30 cellular contexts compared by ENCODE assay signal in genomic region chr12:20748198-20748597, GRCh38. TPM values are rescaled to one million over a fixed set of nuclear protein-coding genes. Genes with fewer than 3 reads are reported as not detected.
A peak's percentile ranks its signal among the peaks of the same experiment; 100 is the strongest.
DNase-seq lines count a peak whose midpoint lies in the region; ATAC-seq, FAIRE-seq and TF ChIP-seq lines count a peak whose summit lies in the region.
"Had no signal": no experiment of that assay in that cellular context is flagged by ENCODE, and none has a peak within 500 bp of the region (broad histone marks: within the 10 kb centered on the region; RNA-seq: fewer than 3 reads in every experiment).

No MANE protein-coding gene starts in this region.

- 21% methylated on average over 1 of the region's 1 CpG for WGBS in HepG2 (ENCODE audit: low lambda C conversion rate)
- 80% methylated on average over 1 of the region's 1 CpG for WGBS in right lobe of liver (ENCODE audit: insufficient coverage, low coverage, low lambda C conversion rate, missing lambda C conversion rate)

- TF ChIP-seq POLR2A in HepG2 (IDR thresholded peaks at IDR 0.05; ENCODE audit: insufficient read depth in 1 of 2, low read depth in 2 of 2, low read length in 2 of 2) = no peak
- TF ChIP-seq POLR2A in right lobe of liver (IDR thresholded peaks at IDR 0.05) = no peak

- intact Hi-C loops in HepG2 (cut with micrococcal nuclease; ENCODE audit: unreplicated experiment) = no loop called here
- intact Hi-C loops in right lobe of liver (cut with DNase I) = no loop called here

- no peaks in the 10 kb centered on the region for H3K79me2 ChIP-seq in HepG2 (ENCODE audit: insufficient read depth, low read length)
- no peaks in the 10 kb centered on the region for H3K79me2 ChIP-seq in MM.1S (ENCODE audit: low read length)

- H3K4me2 ChIP-seq in HepG2 (ENCODE audit: low read depth, low read length) = no peak overlapping the region
- no peak overlapping the region for H3K4me2 ChIP-seq in MM.1S (ENCODE audit: low read depth, low read length)
- H3K4me2 ChIP-seq: BLaER1 had no signal

- H3K4me1 ChIP-seq in HepG2 (ENCODE audit: insufficient read depth, low read length) (no peaks in the 10 kb centered on the region), right lobe of liver (no peaks in the 10 kb centered on the region), MM.1S (ENCODE audit: low read length) (peaks cover 10% of the 10 kb centered on the region; the same call in 1 of the 2 replicates)
- H3K4me1 ChIP-seq: BE2C, BLaER1 had no signal

- H3K9ac ChIP-seq in HepG2 (ENCODE audit: insufficient read depth, low read depth, low read length) (no peak overlapping the region), MM.1S (ENCODE audit: low read length) (no peak overlapping the region)
- H3K9ac ChIP-seq: BLaER1 had no signal

- no peaks in the 10 kb centered on the region for H3K9me2 ChIP-seq in MM.1S (replicated peaks; ENCODE audit: insufficient read depth, low read length)

- ATAC-seq in HepG2 (no peak), right lobe of liver (no peak)
- ATAC-seq: GM12878 had no signal

- TF ChIP-seq EP300 in HepG2 (IDR thresholded peaks at IDR 0.05; ENCODE audit: low read depth in 2 of 2, low read length in 2 of 2) = no peak
- TF ChIP-seq EP300 in HepG2 (CRISPR knock-in tag; IDR thresholded peaks at IDR 0.05; ENCODE audit: borderline replicate concordance) = no peak

- no peak for TF ChIP-seq RAD21 in HepG2 (CRISPR knock-in tag; IDR thresholded peaks at IDR 0.05)

- H4K20me1 ChIP-seq in HepG2 (ENCODE audit: insufficient read depth, low read length) = no peaks in the 10 kb centered on the region
- H4K20me1 ChIP-seq in MM.1S (ENCODE audit: insufficient read depth, low read length) = no peaks in the 10 kb centered on the region
- H4K20me1 ChIP-seq: BLaER1 had no signal

- no TSS peak for BruUV-seq in HepG2 (replicated peaks; lab: Mats Ljungman, UMichigan)

- POLR2A ChIA-PET in HepG2 (lab: Yijun Ruan, JAX) = no interaction called here

- in situ Hi-C loops in HepG2 (cut with HindIII; ENCODE audit: extremely low pct_ligation_motif_present, low pct_unique_long_range_greater_than_20kb) = no loop called here

- H3K27me3 ChIP-seq in HepG2 (ENCODE audit: control insufficient read depth in 1 of 2, insufficient read depth in 2 of 2, low read length in 2 of 2) (no peaks in the 10 kb centered on the region), right lobe of liver (no peaks in the 10 kb centered on the region), MM.1S (replicated peaks; ENCODE audit: insufficient read depth, low read length) (no peaks in the 10 kb centered on the region)
- H3K27me3 ChIP-seq: BE2C, BLaER1 had no signal

- no peak for DNase-seq in HepG2 (ENCODE audit: low spot score)
- DNase-seq in right lobe of liver = no peak
- peak; percentile 68 for DNase-seq in MM.1S
- peak; percentile 73 for DNase-seq in RPMI8226
- no peak for DNase-seq in activated CD8-positive, alpha-beta memory T cell treated with anti-CD3 and anti-CD28 coated beads for 24 hours
- no peak for DNase-seq in GOT3 (lab: John Stamatoyannopoulos, UW)
- DNase-seq: ACHN; BE2C; C1 segment of cervical spinal cord; CD4-positive, alpha-beta memory T cell; CD4-positive, CD25-positive, alpha-beta regulatory T cell; CD8-positive, alpha-beta memory T cell; COR-L47; DMS 273 treated with DMSO at 0.1 percent for 48 hours; DMS153; DMS53; DMS79; DND-41; EL; GDM1 had no signal

- no peak for FAIRE-seq in HepG2 (lab: Jason Lieb, UNC)
- FAIRE-seq: GM12878, GM12892, GM18507 had no signal

- CTCF ChIA-PET in HepG2 (lab: Yijun Ruan, JAX; ENCODE audit: low intra/inter-chr PET ratio, low total read pairs) = no interaction called here

- TF ChIP-seq CTCF in HepG2 (CRISPR knock-in tag; IDR thresholded peaks at IDR 0.05) = no peak
- no peak for TF ChIP-seq CTCF in right lobe of liver (IDR thresholded peaks at IDR 0.05)
- no peak for TF ChIP-seq CTCF in MM.1S (IDR thresholded peaks at IDR 0.05; ENCODE audit: low read length)

- no peak overlapping the region for H3K27ac ChIP-seq in HepG2 (ENCODE audit: extremely low read length, insufficient read depth, low read length)
- no peak overlapping the region for H3K27ac ChIP-seq in right lobe of liver
- H3K27ac ChIP-seq in MM.1S (ENCODE audit: low read length) = no peak overlapping the region
- H3K27ac ChIP-seq: 22Rv1, BLaER1 had no signal

- H3K36me3 ChIP-seq in HepG2 (replicated peaks in 1 of 2; ENCODE audit: control insufficient read depth in 1 of 2, insufficient read depth in 2 of 2, low read length in 2 of 2) = no peaks in the 10 kb centered on the region
- no peaks in the 10 kb centered on the region for H3K36me3 ChIP-seq in right lobe of liver
- H3K36me3 ChIP-seq in MM.1S (replicated peaks; ENCODE audit: insufficient read depth, low read length) = no peaks in the 10 kb centered on the region
- H3K36me3 ChIP-seq: BE2C, BLaER1 had no signal

- no peak overlapping the region for H2AFZ ChIP-seq in HepG2 (ENCODE audit: low read length)
- H2AFZ ChIP-seq in MM.1S (ENCODE audit: low read length) = no peak overlapping the region

- no peaks in the 10 kb centered on the region for H3F3A ChIP-seq in MM.1S (ENCODE audit: insufficient read depth, low read length)

- H3K4me3 ChIP-seq in HepG2 (replicated peaks in 1 of 3; ENCODE audit: insufficient read depth in 1 of 3, low read depth in 2 of 3, low read length in 3 of 3) (no peak overlapping the region), right lobe of liver (no peak overlapping the region), MM.1S (ENCODE audit: low read length) (no peak overlapping the region)
- H3K4me3 ChIP-seq: BLaER1, GM12878 had no signal

- H3K9me3 ChIP-seq in HepG2 (ENCODE audit: low read length) (no peaks in the 10 kb centered on the region), right lobe of liver (no peaks in the 10 kb centered on the region), MM.1S (replicated peaks; ENCODE audit: insufficient read depth, low read length) (no peaks in the 10 kb centered on the region)
- H3K9me3 ChIP-seq: BE2C, BLaER1 had no signal

TF ChIP-seq in HepG2, 621 proteins besides CTCF, POLR2A, EP300 and RAD21:
- TF ChIP-seq CHD2 (IDR thresholded peaks at IDR 0.05; ENCODE audit: low read depth, low read length) (no peak), REXO4 (CRISPR knock-in tag; IDR thresholded peaks at IDR 0.05; ENCODE audit: borderline replicate concordance) (no peak), ZKSCAN8 (CRISPR knock-in tag; IDR thresholded peaks at IDR 0.05; ENCODE audit: borderline replicate concordance) (no peak), REPIN1 (CRISPR knock-in tag; IDR thresholded peaks at IDR 0.05; ENCODE audit: borderline replicate concordance, low read depth) (no peak), ZNF331 (CRISPR knock-in tag; IDR thresholded peaks at IDR 0.05) (no peak), ZNF615 (CRISPR knock-in tag; IDR thresholded peaks at IDR 0.05; ENCODE audit: borderline replicate concordance) (no peak), MAFF (IDR thresholded peaks at IDR 0.05; ENCODE audit: low read depth, low read length) (peak; percentile 55; the same call in 1 of the 2 replicates), NFE2L2 (IDR thresholded peaks at IDR 0.05; ENCODE audit: low read length) (peak; percentile 30; the same call in 1 of the 2 replicates), MAFK (conservative IDR thresholded peaks at IDR 0.05 in 1 of 2, IDR thresholded peaks at IDR 0.05 in 1 of 2; ENCODE audit: low read length in 2 of 2) (peak in 1 of 2 experiments; percentile 57; a peak in 2 of 4 replicates), TSC22D2 (CRISPR knock-in tag; IDR thresholded peaks at IDR 0.05; ENCODE audit: borderline replicate concordance) (no peak), ZNF451 (CRISPR knock-in tag; IDR thresholded peaks at IDR 0.05) (no peak)
TF ChIP-seq in HepG2: peak in this region for 3.

RNA-seq across cellular contexts. Expression of gene SLCO1C1, which starts 53.1 kb away (rescaled TPM):
- not detected in 2 replicates for total RNA-seq in HepG2 (2016; rRNA removed; fragmentation: Illumina TruSeq; extraction: Trizol)
- total RNA-seq in HepG2 (2016; cell fraction: cytosol; rRNA removed; fragmentation: Illumina TruSeq; extraction: Trizol; ENCODE audit: low read depth) = not detected in 2 replicates
- not detected in 2 replicates for total RNA-seq in HepG2 (2016; cell fraction: insoluble cytoplasmic fraction; rRNA removed; fragmentation: Illumina TruSeq; extraction: Trizol)
- total RNA-seq in HepG2 (2016; cell fraction: membrane; rRNA removed; fragmentation: Illumina TruSeq; extraction: Trizol) = not detected in 2 replicates
- total RNA-seq in HepG2 (2016; cell fraction: nucleus; rRNA removed; fragmentation: Illumina TruSeq; extraction: Trizol) = not detected in 2 replicates
- not detected in 2 replicates for polyA plus RNA-seq in HepG2 (2011; rRNA removed)
- polyA plus RNA-seq in HepG2 (2011; cell fraction: cytosol; rRNA removed) = not detected in 2 replicates
- not detected in 2 replicates for polyA plus RNA-seq in HepG2 (2011; cell fraction: nucleus; rRNA removed)
- polyA plus RNA-seq in HepG2 (2012) = not detected in 2 replicates
- polyA plus RNA-seq in HepG2 (2016; cell fraction: cytosol; fragmentation: Illumina TruSeq; extraction: Trizol; ENCODE audit: low read depth) = not detected in 2 replicates
- polyA plus RNA-seq in HepG2 (2016; cell fraction: insoluble cytoplasmic fraction; fragmentation: Illumina TruSeq; extraction: Trizol; ENCODE audit: low read depth) = not detected in 2 replicates
- polyA plus RNA-seq in HepG2 (2016; cell fraction: membrane; fragmentation: Illumina TruSeq; extraction: Trizol; ENCODE audit: low read depth) = not detected in 2 replicates
- not detected in 2 replicates for polyA plus RNA-seq in HepG2 (2016; cell fraction: nucleus; fragmentation: Illumina TruSeq; extraction: Trizol; ENCODE audit: insufficient read depth, low read depth)
- 5.3 TPM in 1 of 2 replicates, not detected in the other for polyA minus RNA-seq in HepG2 (2011; rRNA and poly(A)+ RNA removed; ENCODE audit: low replicate concordance)
- polyA minus RNA-seq in HepG2 (2011; cell fraction: cytosol; rRNA and poly(A)+ RNA removed) = not detected in 2 replicates
- polyA minus RNA-seq in HepG2 (2011; cell fraction: nucleus; rRNA and poly(A)+ RNA removed) = not detected in 2 replicates
- total RNA-seq in right lobe of liver = not detected
- total RNA-seq: A172; CD4-positive, alpha-beta memory T cell; CD4-positive, CD25-positive, alpha-beta regulatory T cell; CD8-positive, alpha-beta memory T cell; Daoy; G401 had no signal
- polyA plus RNA-seq: AG04450; CD14-positive monocyte; CD4-positive, alpha-beta memory T cell; CD4-positive, CD25-positive, alpha-beta regulatory T cell; CD8-positive, alpha-beta memory T cell; GM12878 had no signal

Comparison
In these comparisons a context has a peak if more than half of its experiments do, and no peak if none do; other contexts are left out.
1. DNase-seq: peak in MM.1S (single experiment) and RPMI8226 (single experiment); none in HepG2 (single experiment), right lobe of liver (0 of 3), activated CD8-positive, alpha-beta memory T cell treated with anti-CD3 and anti-CD28 coated beads for 24 hours (single experiment) and GOT3 (single experiment).